9 cellular contexts compared by ENCODE assay signal in genomic region chr11:129861702-129862107, GRCh38. TPM values are rescaled to one million over a fixed set of nuclear protein-coding genes. Genes with fewer than 3 reads are reported as not detected.
DNase-seq lines count a peak whose midpoint lies in the region; ATAC-seq, FAIRE-seq and TF ChIP-seq lines count a peak whose summit lies in the region.
"Had no signal": no experiment of that assay in that cellular context is flagged by ENCODE, and none has a peak within 500 bp of the region (broad histone marks: within the 10 kb centered on the region; RNA-seq: fewer than 3 reads in every experiment).

No MANE protein-coding gene starts in this region.

- peak overlapping the region; percentile 82 for H3K4me2 ChIP-seq in A549

- no peak for TF ChIP-seq CTCF in A549 (IDR thresholded peaks at IDR 0.05)
- TF ChIP-seq CTCF in chondrocyte (IDR thresholded peaks at IDR 0.05) = no peak
- no peak for TF ChIP-seq CTCF in lower leg skin (IDR thresholded peaks at IDR 0.05)

- ATAC-seq in A549 (peak; percentile 98), HG03139 (IDR thresholded peaks at IDR 0.05; ENCODE audit: unreplicated experiment) (no peak), HG02981 (IDR thresholded peaks at IDR 0.05; ENCODE audit: unreplicated experiment) (no peak)

- no peaks in the 10 kb centered on the region for H3K9me3 Mint-ChIP-seq in chondrocyte (ENCODE audit: low read depth)

- no peak for TF ChIP-seq RAD21 in A549 (conservative IDR thresholded peaks at IDR 0.05 in 1 of 2, IDR thresholded peaks at IDR 0.05 in 1 of 2)

- intact Hi-C loops in lower leg skin (cut with DNase I; ENCODE audit: low total_unique reads) = no loop called here

- POLR2A ChIA-PET in A549 (lab: Yijun Ruan, JAX) = interaction anchor here (0.7 to 1.1 kb wide), 3 partner anchors 141 to 951 kb away, joined by 3 to 4 read pairs (median 3); partner anchors contain the start of gene PRDM10

- H3K4me3 ChIP-seq in A549 (0 out of 3 replicates have a peak overlapping the region, but pooled peaks have one; percentile 1), HUES48 (ENCODE audit: low read depth, low read length) (no peak overlapping the region), lower leg skin (ENCODE audit: low read depth, poor library complexity, severe bottlenecking) (no peak overlapping the region)

- WGBS in A549 (ENCODE audit: missing lambda C conversion rate) = 3% methylated on average over 7 of the region's 7 CpGs
- 23 to 35% methylated on average over 7 of the region's 7 CpGs for WGBS in lower leg skin, 2 donors

- peak; percentile 84 to 89 for DNase-seq in A549 (ENCODE audit: low read depth in 1 of 2, low spot score in 1 of 2)
- DNase-seq in chondrocyte (ENCODE audit: low spot score) = no peak
- DNase-seq in lower leg skin (ENCODE audit: low spot score in 2 of 2) = peak; percentile 76 to 89
- DNase-seq in germinal center (ENCODE audit: low spot score) = no peak
- no peak for DNase-seq in activated CD8-positive, alpha-beta memory T cell treated with anti-CD3 and anti-CD28 coated beads, Interleukin-2, amount 50 U/mL, for 48 hours

- H3K36me3 Mint-ChIP-seq in chondrocyte (ENCODE audit: low read depth) = peaks cover 31% of the 10 kb centered on the region

- H3K27me3 Mint-ChIP-seq in chondrocyte (ENCODE audit: low read depth) = no peaks in the 10 kb centered on the region

- no peak overlapping the region for H3K9ac ChIP-seq in HUES48 (ENCODE audit: low read depth, low read length)

- no peak overlapping the region for H3K4me3 Mint-ChIP-seq in chondrocyte (ENCODE audit: unreplicated experiment)

- no peak for FAIRE-seq in A549 (lab: Jason Lieb, UNC)

- no peak for TF ChIP-seq POLR2A in A549 (IDR thresholded peaks at IDR 0.05; ENCODE audit: low read length)
- no peak for TF ChIP-seq POLR2A in lower leg skin (IDR thresholded peaks at IDR 0.05)

- peak overlapping the region; percentile 86 for H3K27ac Mint-ChIP-seq in chondrocyte (ENCODE audit: unreplicated experiment)

- H3K27me3 ChIP-seq in HUES48 (ENCODE audit: control insufficient read depth, insufficient read depth, low read length) = no peaks in the 10 kb centered on the region

- CTCF ChIA-PET in A549 (lab: Yijun Ruan, JAX) = interaction anchor here (1.0 kb wide), 1 partner anchor 271 kb away, joined by 3 read pairs; no protein-coding TSS in a partner anchor

- H3K27ac ChIP-seq in A549 (peak overlapping the region; percentile 69 to 81), HUES48 (ENCODE audit: low read depth, low read length) (peak overlapping the region; percentile 36)

- TF ChIP-seq EP300 in A549 (IDR thresholded peaks at IDR 0.05) = no peak; a peak in 1 of 5 replicates

- peaks cover 15% of the 10 kb centered on the region for H3K4me1 Mint-ChIP-seq in chondrocyte (ENCODE audit: low read depth)

- peaks cover 53% of the 10 kb centered on the region for H3K36me3 ChIP-seq in HUES48 (ENCODE audit: control insufficient read depth, insufficient read depth, low read length)

- H3K9me3 ChIP-seq in A549 (no peaks in the 10 kb centered on the region), HUES48 (ENCODE audit: control insufficient read depth, insufficient read depth, low read length) (no peaks in the 10 kb centered on the region)

- H3K4me1 ChIP-seq in A549 (peaks cover 15% of the 10 kb centered on the region), HUES48 (ENCODE audit: control insufficient read depth, insufficient read depth, low read length) (peaks cover 7% of the 10 kb centered on the region; the same call in 1 of the 2 replicates)

TF ChIP-seq in A549, 52 proteins besides CTCF, POLR2A, EP300 and RAD21:
- peak; percentile 65; the same call in 1 of the 2 replicates for TF ChIP-seq GATA3 (IDR thresholded peaks at IDR 0.05; ENCODE audit: borderline replicate concordance)
- TF ChIP-seq BHLHE40 (IDR thresholded peaks at IDR 0.05; ENCODE audit: low read depth, low read length) = no peak
- TF ChIP-seq MAFK (IDR thresholded peaks at IDR 0.05; ENCODE audit: partially characterized antibody) = peak; percentile 82
- no peak for TF ChIP-seq SMC3 (IDR thresholded peaks at IDR 0.05)
- no peak for TF ChIP-seq FOSL2 (IDR thresholded peaks at IDR 0.05)
- peak; percentile 58 for TF ChIP-seq FOSL2 (CRISPR knock-in tag; IDR thresholded peaks at IDR 0.05)
- TF ChIP-seq USF2 (IDR thresholded peaks at IDR 0.05) = 0 out of 2 replicates have a peak, but pooled peaks have one; percentile 41
- peak in 1 of 2 experiments; percentile 17; a peak in 1 of 5 replicates for TF ChIP-seq JUN (IDR thresholded peaks at IDR 0.05)
- TF ChIP-seq JUNB (IDR thresholded peaks at IDR 0.05) = no peak

RNA-seq across cellular contexts. Expression of gene NFRKB, which starts 33.7 kb away (rescaled TPM):
- polyA plus RNA-seq in A549 (2011; rRNA removed) = 10.2 and 11.8 TPM in 2 replicates
- polyA plus RNA-seq in A549 (2012; cell fraction: cytosol; rRNA removed) = 11.4 and 14.5 TPM in 2 replicates
- polyA plus RNA-seq in A549 (2012; cell fraction: nucleus; rRNA removed) = 28.0 and 28.3 TPM in 2 replicates
- 11.5 to 12.6 TPM (median 11.5 TPM) in 3 replicates for polyA plus RNA-seq in A549 (2017; fragmentation: RNase III; extraction: RNeasy Plus Mini Kit Qiagen cat#74134 plus additional on column Dnase treatment)
- 17.7 and 19.2 TPM in 2 replicates for polyA minus RNA-seq in A549 (2011; rRNA and poly(A)+ RNA removed)
- total RNA-seq in chondrocyte = 20.1 to 22.1 TPM (median 21.2 TPM) in 3 replicates
- total RNA-seq in lower leg skin = 10 to 100 TPM; 41.9 to 57.1 (median 53.2) TPM

RNA-seq across cellular contexts. Expression of gene TMEM45B, which starts 46.1 kb away (rescaled TPM):
- polyA plus RNA-seq in A549 (2011; rRNA removed) (0.13 and 0.44 TPM in 2 replicates), A549 (2017; fragmentation: RNase III; extraction: RNeasy Plus Mini Kit Qiagen cat#74134 plus additional on column Dnase treatment) (not detected in 3 replicates)
- polyA plus RNA-seq in A549 (2012; cell fraction: cytosol; rRNA removed) = 0.04 TPM in 2 replicates
- polyA plus RNA-seq in A549 (2012; cell fraction: nucleus; rRNA removed) = 0.02 TPM in 1 of 2 replicates, not detected in the other
- polyA minus RNA-seq in A549 (2011; rRNA and poly(A)+ RNA removed) = not detected in 2 replicates
- total RNA-seq in chondrocyte (not detected in 3 replicates), lower leg skin (10 to 100 TPM; 50.2 to 76.1 (median 55.1) TPM)
- polyA plus RNA-seq: neural cell had no signal

Comparison
In these comparisons a context has a peak if more than half of its experiments do, and no peak if none do; other contexts are left out.
1. ATAC-seq: peak in A549 (2 of 2); none in HG03139 (single experiment) and HG02981 (single experiment).
2. DNase-seq: peak in A549 (2 of 2) and lower leg skin (2 of 2); none in chondrocyte (single experiment), germinal center (single experiment) and activated CD8-positive, alpha-beta memory T cell treated with anti-CD3 and anti-CD28 coated beads, Interleukin-2, amount 50 U/mL, for 48 hours (single experiment).
3. RNA of gene TMEM45B, which starts 46.1 kb away (total RNA-seq): 50.2 to 76.1 TPM in lower leg skin; not detected in chondrocyte; every median in the first group is over 10 times any median in the second.